Comparison of ENCODE assay signal across 8 cellular contexts in genomic region chr6:107460074-107460631, GRCh38. TPM values are rescaled to one million over a fixed set of nuclear protein-coding genes. Genes with fewer than 3 reads are reported as not detected.
DNase-seq lines count a peak whose midpoint lies in the region; ATAC-seq and TF ChIP-seq lines count a peak whose summit lies in the region.

No MANE protein-coding gene starts in this region.

- TF ChIP-seq CTCF in A673 (conservative IDR thresholded peaks at IDR 0.05; ENCODE audit: low read depth, low read length): no peak

- H3K9me3 ChIP-seq in A673 (ENCODE audit: low read depth, low read length, poor library complexity, severe bottlenecking) (no peaks in the 10 kb centered on the region), HUES48 (ENCODE audit: control insufficient read depth, insufficient read depth, low read length) (no peaks in the 10 kb centered on the region)

- CTCF ChIA-PET in A673 (lab: Charles Lee) (interaction anchor here (0.5 kb wide), 1 partner anchor 31 kb away, joined by 3 read pairs; no protein-coding TSS in a partner anchor), HEK293T (lab: Yijun Ruan, JAX) (interaction anchor here (0.6 to 2.2 kb wide), 5 partner anchors 13 to 168 kb away, joined by 3 to 7 read pairs (median 5); partner anchors contain the start of gene SOBP)

- no peaks in the 10 kb centered on the region for H3K27me3 Mint-ChIP-seq in stimulated activated naive CD8-positive, alpha-beta T cell treated with anti-CD3 and anti-CD28 coated beads, Interleukin-15, amount 100 ng/mL, for 72 hours

- intact Hi-C loops in A673 (cut with micrococcal nuclease; ENCODE audit: unreplicated experiment): loop anchor here (10.0 kb wide), 1 partner anchor 145 kb away; no protein-coding TSS in a partner anchor

- no peak for ATAC-seq in activated naive CD4-positive, alpha-beta T cell treated with anti-CD3 and anti-CD28 coated beads, Interleukin-2, amount 50 U/mL, for 72 hours
- ATAC-seq in stimulated activated naive CD8-positive, alpha-beta T cell treated with anti-CD3 and anti-CD28 coated beads, Interleukin-15, amount 100 ng/mL, for 72 hours: no peak
- no peak for ATAC-seq in HG03108 (IDR thresholded peaks at IDR 0.05; ENCODE audit: unreplicated experiment)

- H3K4me1 ChIP-seq in A673 (ENCODE audit: insufficient read depth, low read length, poor library complexity, severe bottlenecking): peaks cover 2% of the 10 kb centered on the region
- peaks cover 5% of the 10 kb centered on the region; the same call in 1 of the 2 replicates for H3K4me1 ChIP-seq in HUES48 (ENCODE audit: control insufficient read depth, insufficient read depth, low read length)

- H3K4me3 ChIP-seq in A673 (ENCODE audit: low read depth, low read length, poor library complexity, severe bottlenecking): peak overlapping the region; percentile 83
- peak overlapping the region; percentile 89 for H3K4me3 ChIP-seq in HUES48 (ENCODE audit: low read depth, low read length)

- H3K36me3 Mint-ChIP-seq in activated naive CD4-positive, alpha-beta T cell treated with anti-CD3 and anti-CD28 coated beads, Interleukin-2, amount 50 U/mL, for 72 hours: peaks cover 10 to 12% of the 10 kb centered on the region in 2 donors

- H3K9me3 Mint-ChIP-seq in activated naive CD4-positive, alpha-beta T cell treated with anti-CD3 and anti-CD28 coated beads, Interleukin-2, amount 50 U/mL, for 72 hours: no peaks in the 10 kb centered on the region
- no peaks in the 10 kb centered on the region for H3K9me3 Mint-ChIP-seq in stimulated activated naive CD8-positive, alpha-beta T cell treated with anti-CD3 and anti-CD28 coated beads, Interleukin-15, amount 100 ng/mL, for 72 hours

- DNase-seq in A673 (ENCODE audit: low spot score) (peak; percentile 49), iPS-NIHi7 (ENCODE audit: extremely low spot score) (peak; percentile 36), HEK293T (ENCODE audit: extremely low spot score) (no peak), COR-L47 (lab: John Stamatoyannopoulos, UW) (no peak)
- DNase-seq in activated naive CD4-positive, alpha-beta T cell treated with anti-CD3 and anti-CD28 coated beads, Interleukin-2, amount 50 U/mL, for 72 hours (ENCODE audit: low spot score in 2 of 2): no peak
- no peak for DNase-seq in stimulated activated naive CD8-positive, alpha-beta T cell treated with anti-CD3 and anti-CD28 coated beads, Interleukin-15, amount 100 ng/mL, for 72 hours

- POLR2A ChIA-PET in A673 (lab: Charles Lee; ENCODE audit: low non-redundant PET): no interaction called here
- POLR2A ChIA-PET in HEK293T (lab: Yijun Ruan, JAX): interaction anchor here (0.9 to 3.3 kb wide), 17 partner anchors 8 to 346 kb away, joined by 3 to 78 read pairs (median 5); partner anchors contain the start of genes BEND3 and SOBP

- peak overlapping the region; percentile 85 to 97 for H3K27ac Mint-ChIP-seq in activated naive CD4-positive, alpha-beta T cell treated with anti-CD3 and anti-CD28 coated beads, Interleukin-2, amount 50 U/mL, for 72 hours
- peak overlapping the region; percentile 96 to 97 for H3K27ac Mint-ChIP-seq in stimulated activated naive CD8-positive, alpha-beta T cell treated with anti-CD3 and anti-CD28 coated beads, Interleukin-15, amount 100 ng/mL, for 72 hours

- H3K4me3 Mint-ChIP-seq in stimulated activated naive CD8-positive, alpha-beta T cell treated with anti-CD3 and anti-CD28 coated beads, Interleukin-15, amount 100 ng/mL, for 72 hours: peak overlapping the region; percentile 97 to 98

- H3K27ac ChIP-seq in A673 (ENCODE audit: low read depth, low read length, poor library complexity, severe bottlenecking) (peak overlapping the region; percentile 79), HUES48 (ENCODE audit: low read depth, low read length) (peak overlapping the region; percentile 44)

- no peaks in the 10 kb centered on the region for H3K27me3 ChIP-seq in A673 (replicated peaks; ENCODE audit: insufficient read depth, low read depth, low read length, poor library complexity)
- H3K27me3 ChIP-seq in HUES48 (ENCODE audit: control insufficient read depth, insufficient read depth, low read length): no peaks in the 10 kb centered on the region

- H3K36me3 ChIP-seq in A673 (ENCODE audit: insufficient read depth, low read length, poor library complexity, severe bottlenecking) (no peaks in the 10 kb centered on the region), HUES48 (ENCODE audit: control insufficient read depth, insufficient read depth, low read length) (no peaks in the 10 kb centered on the region)

- H3K9ac ChIP-seq in HUES48 (ENCODE audit: low read depth, low read length): peak overlapping the region; percentile 63

- no TSS peak for BruUV-seq in A673 (replicated peaks; lab: Mats Ljungman, UMichigan)

- peaks cover 26% of the 10 kb centered on the region for H3K4me1 Mint-ChIP-seq in stimulated activated naive CD8-positive, alpha-beta T cell treated with anti-CD3 and anti-CD28 coated beads, Interleukin-15, amount 100 ng/mL, for 72 hours

TF ChIP-seq in HEK293T, 16 proteins besides CTCF, POLR2A, EP300 and RAD21:
- TF ChIP-seq TARDBP (IDR thresholded peaks at IDR 0.05): no peak
- TF ChIP-seq ELF4 (IDR thresholded peaks at IDR 0.05): no peak
TF ChIP-seq in HEK293T: peak in this region for 0.

RNA-seq across cellular contexts. Expression of gene PDSS2, which starts 0.8 kb away (rescaled TPM):
- 15.8 and 16.1 TPM in 2 replicates for total RNA-seq in A673 (2021)
- 10 to 100 TPM in 1 of 2 donors, 1 to 10 TPM in 1; 9.5 to 14.8 TPM for total RNA-seq in activated naive CD4-positive, alpha-beta T cell treated with anti-CD3 and anti-CD28 coated beads, Interleukin-2, amount 50 U/mL, for 72 hours

RNA-seq across cellular contexts. Expression of gene SOBP, which starts 29.8 kb away (rescaled TPM):
- 3.3 TPM in 2 replicates for total RNA-seq in A673 (2021)
- total RNA-seq in activated naive CD4-positive, alpha-beta T cell treated with anti-CD3 and anti-CD28 coated beads, Interleukin-2, amount 50 U/mL, for 72 hours: under 1 TPM in 1 of 2 donors, not detected in 1; 0.97 TPM

Comparison
In these comparisons a context has a peak if more than half of its experiments do, and no peak if none do; other contexts are left out.
1. DNase-seq: peak in A673 (single experiment) and iPS-NIHi7 (single experiment); none in activated naive CD4-positive, alpha-beta T cell treated with anti-CD3 and anti-CD28 coated beads, Interleukin-2, amount 50 U/mL, for 72 hours (0 of 2), stimulated activated naive CD8-positive, alpha-beta T cell treated with anti-CD3 and anti-CD28 coated beads, Interleukin-15, amount 100 ng/mL, for 72 hours (0 of 2), HEK293T (single experiment) and COR-L47 (single experiment).